In genomic region chr13:23579072-23579885, GRCh38 we compare ENCODE assay signal across 1 cellular context.
TF ChIP-seq lines count a peak whose summit lies in the region.

No MANE protein-coding gene starts in this region.

TF ChIP-seq in HepG2, 621 proteins besides CTCF, POLR2A, EP300 and RAD21 (continued from another document and continues in another):
- TF ChIP-seq MED13 (CRISPR knock-in tag; IDR thresholded peaks at IDR 0.05) = 0 out of 2 replicates have a peak, but pooled peaks have one; percentile 40
- no peak for TF ChIP-seq ZNF281 (CRISPR knock-in tag; IDR thresholded peaks at IDR 0.05; ENCODE audit: borderline replicate concordance)
- peak; percentile 62; the same call in 1 of the 2 replicates for TF ChIP-seq ZNF414 (CRISPR knock-in tag; IDR thresholded peaks at IDR 0.05)
- TF ChIP-seq PRDM15 (CRISPR knock-in tag; IDR thresholded peaks at IDR 0.05) = peak; percentile 77; the same call in 1 of the 2 replicates
- TF ChIP-seq CBFB (CRISPR knock-in tag; IDR thresholded peaks at IDR 0.05) = no peak
- TF ChIP-seq, protein P1, sequence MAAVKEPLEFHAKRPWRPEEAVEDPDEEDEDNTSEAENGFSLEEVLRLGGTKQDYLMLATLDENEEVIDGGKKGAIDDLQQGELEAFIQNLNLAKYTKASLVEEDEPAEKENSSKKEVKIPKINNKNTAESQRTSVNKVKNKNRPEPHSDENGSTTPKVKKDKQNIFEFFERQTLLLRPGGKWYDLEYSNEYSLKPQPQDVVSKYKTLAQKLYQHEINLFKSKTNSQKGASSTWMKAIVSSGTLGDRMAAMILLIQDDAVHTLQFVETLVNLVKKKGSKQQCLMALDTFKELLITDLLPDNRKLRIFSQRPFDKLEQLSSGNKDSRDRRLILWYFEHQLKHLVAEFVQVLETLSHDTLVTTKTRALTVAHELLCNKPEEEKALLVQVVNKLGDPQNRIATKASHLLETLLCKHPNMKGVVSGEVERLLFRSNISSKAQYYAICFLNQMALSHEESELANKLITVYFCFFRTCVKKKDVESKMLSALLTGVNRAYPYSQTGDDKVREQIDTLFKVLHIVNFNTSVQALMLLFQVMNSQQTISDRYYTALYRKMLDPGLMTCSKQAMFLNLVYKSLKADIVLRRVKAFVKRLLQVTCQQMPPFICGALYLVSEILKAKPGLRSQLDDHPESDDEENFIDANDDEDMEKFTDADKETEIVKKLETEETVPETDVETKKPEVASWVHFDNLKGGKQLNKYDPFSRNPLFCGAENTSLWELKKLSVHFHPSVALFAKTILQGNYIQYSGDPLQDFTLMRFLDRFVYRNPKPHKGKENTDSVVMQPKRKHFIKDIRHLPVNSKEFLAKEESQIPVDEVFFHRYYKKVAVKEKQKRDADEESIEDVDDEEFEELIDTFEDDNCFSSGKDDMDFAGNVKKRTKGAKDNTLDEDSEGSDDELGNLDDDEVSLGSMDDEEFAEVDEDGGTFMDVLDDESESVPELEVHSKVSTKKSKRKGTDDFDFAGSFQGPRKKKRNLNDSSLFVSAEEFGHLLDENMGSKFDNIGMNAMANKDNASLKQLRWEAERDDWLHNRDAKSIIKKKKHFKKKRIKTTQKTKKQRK (IDR thresholded peaks at IDR 0.05; ENCODE audit: low read length) = no peak
- no peak for TF ChIP-seq SMARCC2 (IDR thresholded peaks at IDR 0.05)
- TF ChIP-seq HNRNPH1 (optimal IDR thresholded peaks at IDR 0.05; ENCODE audit: low read depth, low read length) = no peak
- no peak for TF ChIP-seq ZBTB4 (CRISPR knock-in tag; IDR thresholded peaks at IDR 0.05; ENCODE audit: borderline replicate concordance)
- 0 out of 2 replicates have a peak, but pooled peaks have one; percentile 37 for TF ChIP-seq TEF (CRISPR knock-in tag; IDR thresholded peaks at IDR 0.05)
- TF ChIP-seq ZNF143 (CRISPR knock-in tag; IDR thresholded peaks at IDR 0.05) = peak; percentile 25; the same call in 1 of the 2 replicates
- TF ChIP-seq AGO2 (optimal IDR thresholded peaks at IDR 0.05; ENCODE audit: low read depth, low read length) = peak; percentile 99
- TF ChIP-seq NFKBIZ (CRISPR knock-in tag; IDR thresholded peaks at IDR 0.05) = no peak
- TF ChIP-seq, protein P2, sequence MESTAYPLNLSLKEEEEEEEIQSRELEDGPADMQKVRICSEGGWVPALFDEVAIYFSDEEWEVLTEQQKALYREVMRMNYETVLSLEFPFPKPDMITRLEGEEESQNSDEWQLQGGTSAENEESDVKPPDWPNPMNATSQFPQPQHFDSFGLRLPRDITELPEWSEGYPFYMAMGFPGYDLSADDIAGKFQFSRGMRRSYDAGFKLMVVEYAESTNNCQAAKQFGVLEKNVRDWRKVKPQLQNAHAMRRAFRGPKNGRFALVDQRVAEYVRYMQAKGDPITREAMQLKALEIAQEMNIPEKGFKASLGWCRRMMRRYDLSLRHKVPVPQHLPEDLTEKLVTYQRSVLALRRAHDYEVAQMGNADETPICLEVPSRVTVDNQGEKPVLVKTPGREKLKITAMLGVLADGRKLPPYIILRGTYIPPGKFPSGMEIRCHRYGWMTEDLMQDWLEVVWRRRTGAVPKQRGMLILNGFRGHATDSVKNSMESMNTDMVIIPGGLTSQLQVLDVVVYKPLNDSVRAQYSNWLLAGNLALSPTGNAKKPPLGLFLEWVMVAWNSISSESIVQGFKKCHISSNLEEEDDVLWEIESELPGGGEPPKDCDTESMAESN (CRISPR knock-in tag; conservative IDR thresholded peaks at IDR 0.05) = 0 out of 2 replicates have a peak, but pooled peaks have one; percentile 43
- TF ChIP-seq, protein P3, sequence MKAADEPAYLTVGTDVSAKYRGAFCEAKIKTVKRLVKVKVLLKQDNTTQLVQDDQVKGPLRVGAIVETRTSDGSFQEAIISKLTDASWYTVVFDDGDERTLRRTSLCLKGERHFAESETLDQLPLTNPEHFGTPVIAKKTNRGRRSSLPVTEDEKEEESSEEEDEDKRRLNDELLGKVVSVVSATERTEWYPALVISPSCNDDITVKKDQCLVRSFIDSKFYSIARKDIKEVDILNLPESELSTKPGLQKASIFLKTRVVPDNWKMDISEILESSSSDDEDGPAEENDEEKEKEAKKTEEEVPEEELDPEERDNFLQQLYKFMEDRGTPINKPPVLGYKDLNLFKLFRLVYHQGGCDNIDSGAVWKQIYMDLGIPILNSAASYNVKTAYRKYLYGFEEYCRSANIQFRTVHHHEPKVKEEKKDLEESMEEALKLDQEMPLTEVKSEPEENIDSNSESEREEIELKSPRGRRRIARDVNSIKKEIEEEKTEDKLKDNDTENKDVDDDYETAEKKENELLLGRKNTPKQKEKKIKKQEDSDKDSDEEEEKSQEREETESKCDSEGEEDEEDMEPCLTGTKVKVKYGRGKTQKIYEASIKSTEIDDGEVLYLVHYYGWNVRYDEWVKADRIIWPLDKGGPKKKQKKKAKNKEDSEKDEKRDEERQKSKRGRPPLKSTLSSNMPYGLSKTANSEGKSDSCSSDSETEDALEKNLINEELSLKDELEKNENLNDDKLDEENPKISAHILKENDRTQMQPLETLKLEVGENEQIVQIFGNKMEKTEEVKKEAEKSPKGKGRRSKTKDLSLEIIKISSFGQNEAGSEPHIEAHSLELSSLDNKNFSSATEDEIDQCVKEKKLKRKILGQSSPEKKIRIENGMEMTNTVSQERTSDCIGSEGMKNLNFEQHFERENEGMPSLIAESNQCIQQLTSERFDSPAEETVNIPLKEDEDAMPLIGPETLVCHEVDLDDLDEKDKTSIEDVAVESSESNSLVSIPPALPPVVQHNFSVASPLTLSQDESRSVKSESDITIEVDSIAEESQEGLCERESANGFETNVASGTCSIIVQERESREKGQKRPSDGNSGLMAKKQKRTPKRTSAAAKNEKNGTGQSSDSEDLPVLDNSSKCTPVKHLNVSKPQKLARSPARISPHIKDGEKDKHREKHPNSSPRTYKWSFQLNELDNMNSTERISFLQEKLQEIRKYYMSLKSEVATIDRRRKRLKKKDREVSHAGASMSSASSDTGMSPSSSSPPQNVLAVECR (CRISPR knock-in tag; IDR thresholded peaks at IDR 0.05; ENCODE audit: borderline replicate concordance) = peak; percentile 94
- no peak; a peak in 1 of 4 replicates for TF ChIP-seq REST (IDR thresholded peaks at IDR 0.05; ENCODE audit: borderline replicate concordance in 1 of 2, low read depth in 1 of 2, low read length in 2 of 2)
- TF ChIP-seq, protein P4, sequence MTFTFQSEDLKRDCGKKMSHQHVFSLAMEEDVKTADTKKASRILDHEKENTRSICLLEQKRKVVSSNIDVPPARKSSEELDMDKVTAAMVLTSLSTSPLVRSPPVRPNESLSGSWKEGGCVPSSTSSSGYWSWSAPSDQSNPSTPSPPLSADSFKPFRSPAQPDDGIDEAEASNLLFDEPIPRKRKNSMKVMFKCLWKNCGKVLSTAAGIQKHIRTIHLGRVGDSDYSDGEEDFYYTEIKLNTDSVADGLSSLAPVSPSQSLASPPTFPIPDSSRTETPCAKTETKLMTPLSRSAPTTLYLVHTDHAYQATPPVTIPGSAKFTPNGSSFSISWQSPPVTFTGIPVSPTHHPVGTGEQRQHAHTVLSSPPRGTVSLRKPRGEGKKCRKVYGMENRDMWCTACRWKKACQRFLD (CRISPR knock-in tag; IDR thresholded peaks at IDR 0.05; ENCODE audit: borderline replicate concordance) = no peak
- no peak for TF ChIP-seq ZC3H4 (CRISPR knock-in tag; IDR thresholded peaks at IDR 0.05; ENCODE audit: borderline replicate concordance)
- TF ChIP-seq SMARCE1 (IDR thresholded peaks at IDR 0.05; ENCODE audit: borderline replicate concordance) = no peak
- TF ChIP-seq AHR (CRISPR knock-in tag; IDR thresholded peaks at IDR 0.05) = no peak
- no peak for TF ChIP-seq ZZZ3 (CRISPR knock-in tag; IDR thresholded peaks at IDR 0.05; ENCODE audit: borderline replicate concordance)
- TF ChIP-seq ZNF260 (CRISPR knock-in tag; IDR thresholded peaks at IDR 0.05; ENCODE audit: borderline replicate concordance, low read depth) = no peak
